In genomic region chr11:96827164-96827563, GRCh38 we compare ENCODE assay signal across 11 cellular contexts.
DNase-seq lines count a peak whose midpoint lies in the region; ATAC-seq, FAIRE-seq and TF ChIP-seq lines count a peak whose summit lies in the region.
"Had no signal": no experiment of that assay in that cellular context is flagged by ENCODE, and none has a peak within 500 bp of the region (broad histone marks: within the 10 kb centered on the region; RNA-seq: fewer than 3 reads in every experiment).

No MANE protein-coding gene starts in this region.

- H3K27ac ChIP-seq in right atrium auricular region: no peak overlapping the region
- H3K27ac ChIP-seq: colonic mucosa had no signal

- H3K4me1 ChIP-seq in right atrium auricular region: peaks cover 0 to 6% of the 10 kb centered on the region in 2 donors
- H3K4me1 ChIP-seq: colonic mucosa had no signal

- ATAC-seq in Right ventricle myocardium superior (ENCODE audit: poor library complexity): peak; percentile 85
- no peak for ATAC-seq in HG02970 (IDR thresholded peaks at IDR 0.05; ENCODE audit: low FRiP score, unreplicated experiment)

- intact Hi-C loops in Right ventricle myocardium superior (cut with DNase I): loop anchor here (10.0 kb wide), 1 partner anchor 318 kb away; no protein-coding TSS in a partner anchor

- TF ChIP-seq CTCF in right atrium auricular region (IDR thresholded peaks at IDR 0.05): peak in 1 of 2 donors; percentile 55

- no peak overlapping the region for H3K4me3 ChIP-seq in right atrium auricular region
- H3K4me3 ChIP-seq: colonic mucosa had no signal

- FAIRE-seq in urothelium cell line (lab: Jason Lieb, UNC): no peak
- FAIRE-seq: TTC549 had no signal

- H3K36me3 ChIP-seq in right atrium auricular region: no peaks in the 10 kb centered on the region
- H3K36me3 ChIP-seq: colonic mucosa had no signal

- DNase-seq in Right ventricle myocardium superior (no peak), right atrium auricular region (ENCODE audit: low spot score) (no peak), astrocyte of the hippocampus (ENCODE audit: low read depth, low spot score) (peak; percentile 16), kidney glomerular epithelial cell (lab: John Stamatoyannopoulos, UW) (peak; percentile 11), urothelium cell line (ENCODE audit: low spot score) (peak; percentile 2), SKM-1 treated with dmso at 0.1 percent for 144 hours (lab: John Stamatoyannopoulos, UW; ENCODE audit: unreplicated experiment) (no peak), ureter (ENCODE audit: low spot score) (no peak)
- DNase-seq: colonic mucosa, NCI-H510A treated with DMSO at 0.1 percent for 48 hours had no signal

- no peaks in the 10 kb centered on the region for H3K9me3 ChIP-seq in right atrium auricular region
- H3K9me3 ChIP-seq: colonic mucosa had no signal

- no peaks in the 10 kb centered on the region for H3K27me3 ChIP-seq in right atrium auricular region
- H3K27me3 ChIP-seq: colonic mucosa had no signal

Comparison
In these comparisons a context has a peak if more than half of its experiments do, and no peak if none do; other contexts are left out.
1. DNase-seq: peak in astrocyte of the hippocampus (single experiment), kidney glomerular epithelial cell (single experiment) and urothelium cell line (single experiment); none in Right ventricle myocardium superior (single experiment), right atrium auricular region (single experiment), SKM-1 treated with dmso at 0.1 percent for 144 hours (single experiment) and ureter (single experiment).